ENCODE assay signal across 31 cellular contexts in genomic region chr12:124972211-124972610, GRCh38.
"Had no signal": no experiment of that assay in that cellular context is flagged by ENCODE, and none has a peak within 500 bp of the region (broad histone marks: within the 10 kb centered on the region; RNA-seq: fewer than 3 reads in every experiment).

No MANE protein-coding gene starts in this region.

- H3K4me3 ChIP-seq: adrenal gland, body of pancreas, esophagus muscularis mucosa, gastrocnemius medialis had no signal

- H3K9me3 ChIP-seq: adrenal gland, body of pancreas, esophagus muscularis mucosa, gastrocnemius medialis had no signal

- H3K27me3 ChIP-seq: adrenal gland, body of pancreas, esophagus muscularis mucosa, foreskin keratinocyte, gastrocnemius medialis had no signal

- H3K4me1 ChIP-seq: adrenal gland, body of pancreas, esophagus muscularis mucosa, foreskin keratinocyte, gastrocnemius medialis had no signal

- H3K27ac ChIP-seq: adrenal gland, body of pancreas, esophagus muscularis mucosa, foreskin keratinocyte, gastrocnemius medialis, WERI-Rb-1 had no signal

- DNase-seq: activated B cell treated with CpG ODN at 0.5 μM for 24 hours; activated CD4-positive, alpha-beta memory T cell treated with anti-CD3 and anti-CD28 coated beads for 36 hours; activated CD4-positive, alpha-beta T cell treated with anti-CD3 and anti-CD28 coated beads for 48 hours; activated CD4-positive, alpha-beta T cell treated with anti-CD3 and anti-CD28 coated beads, Interleukin-2, amount 50 U/mL, for 1 hour; activated CD8-positive, alpha-beta memory T cell treated with anti-CD3 and anti-CD28 coated beads, Interleukin-2, amount 10 ng/mL, durations not matched to agents 7 days and 5 days; activated CD8-positive, alpha-beta memory T cell treated with anti-CD3 and anti-CD28 coated beads, Interleukin-2, amount 50 U/mL, for 4 hours; activated CD8-positive, alpha-beta T cell treated with anti-CD3 and anti-CD28 coated beads, Interleukin-2, amount 10 ng/mL, durations not matched to agents 7 days and 5 days; activated effector memory CD4-positive, alpha-beta T cell treated with anti-CD3 and anti-CD28 coated beads, Interleukin-2, amount 50 U/mL, for 16 hours; activated naive CD4-positive, alpha-beta T cell treated with anti-CD3 and anti-CD28 coated beads for 36 hours; activated naive CD8-positive, alpha-beta T cell treated with anti-CD3 and anti-CD28 coated beads for 36 hours; activated naive CD8-positive, alpha-beta T cell treated with anti-CD3 and anti-CD28 coated beads, Interleukin-2, amount 50 U/mL, for 24 hours; activated T-cell treated with anti-CD3 and anti-CD28 coated beads, Interleukin-2, amount 50 U/mL, for 1 hour; activated T-cell treated with anti-CD3 and anti-CD28 coated beads, Interleukin-2, amount 50 U/mL, for 48 hours; adrenal gland; amygdala; aorta; body of pancreas; caudate nucleus; cortex of kidney; dermis blood vessel endothelial cell; effector CD4-positive, alpha-beta T cell; effector memory CD8-positive, alpha-beta T cell; erythroblast; foreskin keratinocyte; gastrocnemius medialis; glutamatergic neuron; T-helper 1 cell; T-helper 17 cell; T1000; WERI-Rb-1 had no signal
